Comparison of ENCODE assay signal across 9 cellular contexts in genomic region chr4:78951862-78952472, GRCh38. TPM values are rescaled to one million over a fixed set of nuclear protein-coding genes. Genes with fewer than 3 reads are reported as not detected.
DNase-seq lines count a peak whose midpoint lies in the region; ATAC-seq and TF ChIP-seq lines count a peak whose summit lies in the region.
"Had no signal": no experiment of that assay in that cellular context is flagged by ENCODE, and none has a peak within 500 bp of the region (broad histone marks: within the 10 kb centered on the region; RNA-seq: fewer than 3 reads in every experiment).

No MANE protein-coding gene starts in this region.

- no peaks in the 10 kb centered on the region for H3K4me1 Mint-ChIP-seq in activated B cell treated with CpG ODN at 0.5 μM for 24 hours

- H3K27me3 Mint-ChIP-seq in activated B cell treated with CpG ODN at 0.5 μM for 24 hours, result peaks cover 7% of the 10 kb centered on the region

- POLR2A ChIA-PET in activated B cell treated with CpG ODN at 0.5 μM for 24 hours (lab: Charles Lee), result no interaction called here

- H3K36me3 Mint-ChIP-seq in activated B cell treated with CpG ODN at 0.5 μM for 24 hours (ENCODE audit: low read depth), result no peaks in the 10 kb centered on the region
- H3K36me3 Mint-ChIP-seq: IgD-negative memory B cell had no signal

- intact Hi-C loops in activated B cell treated with CpG ODN at 0.5 μM for 24 hours (cut with micrococcal nuclease), result loop anchor here (1.0 to 5.0 kb wide), 5 partner anchors 624 to 1405 kb away; no protein-coding TSS in a partner anchor

- peaks cover 10% of the 10 kb centered on the region for H3K27me3 ChIP-seq in neutrophil

- no peak overlapping the region for H3K4me3 Mint-ChIP-seq in activated B cell treated with CpG ODN at 0.5 μM for 24 hours
- H3K4me3 Mint-ChIP-seq: IgD-negative memory B cell had no signal

- H3K27ac Mint-ChIP-seq in activated B cell treated with CpG ODN at 0.5 μM for 24 hours, result no peak overlapping the region
- H3K27ac Mint-ChIP-seq: IgD-negative memory B cell had no signal

- TF ChIP-seq CTCF in AG09309 (IDR thresholded peaks at IDR 0.05; ENCODE audit: control insufficient read depth, insufficient read depth, low read depth, low read length, missing control alignments) (peak; percentile 71), GM12873 (IDR thresholded peaks at IDR 0.05; ENCODE audit: insufficient read depth, low read depth, low read length, missing control alignments) (peak; percentile 64), activated B cell treated with CpG ODN at 0.5 μM for 24 hours (IDR thresholded peaks at IDR 0.05) (no peak), fibroblast of mammary gland (conservative IDR thresholded peaks at IDR 0.05; ENCODE audit: control insufficient read depth, insufficient read depth, low read depth, low read length) (peak; percentile 66), neutrophil (IDR thresholded peaks at IDR 0.05) (peak; percentile 53)

- DNase-seq in AG09309 (ENCODE audit: low read depth) (no peak), NCI-H146 (lab: John Stamatoyannopoulos, UW) (peak; percentile 49), activated B cell treated with CpG ODN at 0.5 μM for 24 hours (no peak), fibroblast of mammary gland (ENCODE audit: low read depth) (peak; percentile 60)

- H3K9me3 Mint-ChIP-seq in activated B cell treated with CpG ODN at 0.5 μM for 24 hours, result no peaks in the 10 kb centered on the region
- H3K9me3 Mint-ChIP-seq: IgD-negative memory B cell had no signal

- H3K27ac ChIP-seq in neutrophil, result no peak overlapping the region

- CTCF ChIA-PET in activated B cell treated with CpG ODN at 0.5 μM for 24 hours (lab: Charles Lee), result interaction anchor here (0.6 to 2.5 kb wide), 14 partner anchors 9 to 1268 kb away, joined by 3 to 16 read pairs (median 5); partner anchors contain the start of gene PAQR3

- H3K9me3 ChIP-seq in neutrophil, result no peaks in the 10 kb centered on the region

- H3K4me3 ChIP-seq in AG09309 (ENCODE audit: control insufficient read depth, low read depth, low read length), result no peak overlapping the region
- H3K4me3 ChIP-seq in fibroblast of mammary gland (ENCODE audit: control insufficient read depth, low read depth, low read length), result no peak overlapping the region
- no peak overlapping the region for H3K4me3 ChIP-seq in neutrophil (ENCODE audit: low read depth in 1 of 2, low read length in 1 of 2)

- no peaks in the 10 kb centered on the region for H3K4me1 ChIP-seq in neutrophil (ENCODE audit: control insufficient read depth in 1 of 2, insufficient read depth in 1 of 2, low read depth in 1 of 2, low read length in 1 of 2)

- no peaks in the 10 kb centered on the region for H3K36me3 ChIP-seq in neutrophil

- ATAC-seq in HG02642 (IDR thresholded peaks at IDR 0.05; ENCODE audit: poor library complexity, unreplicated experiment), result peak; percentile 74
- ATAC-seq in activated B cell treated with CpG ODN at 0.5 μM for 24 hours (ENCODE audit: low read depth), result peak; percentile 68
- ATAC-seq in GM21737 (IDR thresholded peaks at IDR 0.05; ENCODE audit: unreplicated experiment), result no peak

RNA-seq across cellular contexts. Expression of gene PAQR3, which starts 12.7 kb away (rescaled TPM):
- 10.2 and 10.3 TPM in 2 replicates for total RNA-seq in activated B cell treated with CpG ODN at 0.5 μM for 24 hours

Comparison
In these comparisons a context has a peak if more than half of its experiments do, and no peak if none do; other contexts are left out.
1. DNase-seq: peak in NCI-H146 (single experiment) and fibroblast of mammary gland (single experiment); none in AG09309 (single experiment) and activated B cell treated with CpG ODN at 0.5 μM for 24 hours (single experiment).